2 cellular contexts compared by ENCODE assay signal in genomic region chr2:230614040-230614439, GRCh38.
A peak's percentile ranks its signal among the peaks of the same experiment; 100 is the strongest.
TF ChIP-seq lines count a peak whose summit lies in the region.

No MANE protein-coding gene starts in this region.

TF ChIP-seq in HepG2, 621 proteins besides CTCF, POLR2A, EP300 and RAD21:
- TF ChIP-seq ZBTB40 (IDR thresholded peaks at IDR 0.05) (peak; percentile 45), ZBTB40 (CRISPR knock-in tag; IDR thresholded peaks at IDR 0.05) (peak; percentile 96), HIVEP1 (CRISPR knock-in tag; IDR thresholded peaks at IDR 0.05) (no peak)

TF ChIP-seq in GM12878, 131 proteins besides CTCF, POLR2A, EP300 and RAD21:
- TF ChIP-seq STAT3 (IDR thresholded peaks at IDR 0.05; ENCODE audit: low read depth, low read length) (no peak), YY1 (IDR thresholded peaks at IDR 0.05; ENCODE audit: low read depth, low read length) (0 out of 2 replicates have a peak, but pooled peaks have one; percentile 38), LARP7 (IDR thresholded peaks at IDR 0.05) (no peak), KLF5 (IDR thresholded peaks at IDR 0.05; ENCODE audit: partially characterized antibody) (no peak), TARDBP (IDR thresholded peaks at IDR 0.05; ENCODE audit: borderline replicate concordance) (peak; percentile 76; the same call in 1 of the 2 replicates), HCFC1 (IDR thresholded peaks at IDR 0.05; ENCODE audit: low read length) (no peak), POLR2AphosphoS2 (IDR thresholded peaks at IDR 0.05; ENCODE audit: low read depth, low read length) (no peak), ZBTB33 (IDR thresholded peaks at IDR 0.05) (peak; percentile 87), E2F4 (IDR thresholded peaks at IDR 0.05; ENCODE audit: low read depth, low read length) (no peak), ZBTB40 (IDR thresholded peaks at IDR 0.05; ENCODE audit: borderline replicate concordance) (peak; percentile 95), CHD1 (IDR thresholded peaks at IDR 0.05; ENCODE audit: low read depth, low read length) (no peak), RELB (IDR thresholded peaks at IDR 0.05; ENCODE audit: low read depth) (no peak), SIN3A (IDR thresholded peaks at IDR 0.05; ENCODE audit: low read depth, low read length) (no peak), ZSCAN29 (IDR thresholded peaks at IDR 0.05) (no peak), ETV6 (conservative IDR thresholded peaks at IDR 0.05 in 1 of 2, IDR thresholded peaks at IDR 0.05 in 1 of 2; ENCODE audit: borderline replicate concordance in 1 of 2, low read depth in 1 of 2) (0 out of 4 replicates have a peak, but pooled peaks of 1 of the 2 experiments have one; percentile 29), TCF7 (IDR thresholded peaks at IDR 0.05; ENCODE audit: borderline replicate concordance) (0 out of 2 replicates have a peak, but pooled peaks have one; percentile 12), MYC (IDR thresholded peaks at IDR 0.05; ENCODE audit: insufficient read depth, insufficient read length, insufficient replicate concordance, low read length, severe bottlenecking) (no peak)
